20 cellular contexts compared by ENCODE assay signal in genomic region chr9:72695365-72695764, GRCh38.
"Had no signal": no experiment of that assay in that cellular context is flagged by ENCODE, and none has a peak within 500 bp of the region (broad histone marks: within the 10 kb centered on the region; RNA-seq: fewer than 3 reads in every experiment).

No MANE protein-coding gene starts in this region.

- H3K27me3 Mint-ChIP-seq: type B pancreatic cell had no signal

- H3K4me1 ChIP-seq: heart right ventricle, left ventricle myocardium inferior, prostate gland had no signal

- H3K4me3 Mint-ChIP-seq: activated naive CD8-positive, alpha-beta T cell treated with anti-CD3 and anti-CD28 coated beads for 36 hours; activated T-cell treated with anti-CD3 and anti-CD28 coated beads, Interleukin-2, amount 50 U/mL, for 24 hours; mesothelial cell of epicardium; naive thymus-derived CD8-positive, alpha-beta T cell; T-cell; type B pancreatic cell had no signal

- H3K36me3 Mint-ChIP-seq: activated naive CD8-positive, alpha-beta T cell treated with anti-CD3 and anti-CD28 coated beads for 36 hours; mesothelial cell of epicardium; naive thymus-derived CD8-positive, alpha-beta T cell; T-cell; type B pancreatic cell had no signal

- H3K4me1 Mint-ChIP-seq: activated naive CD8-positive, alpha-beta T cell treated with anti-CD3 and anti-CD28 coated beads for 36 hours; naive thymus-derived CD8-positive, alpha-beta T cell; T-cell had no signal

- H3K36me3 ChIP-seq: heart right ventricle, left ventricle myocardium inferior, prostate gland, thoracic aorta had no signal

- ATAC-seq: heart right ventricle; naive thymus-derived CD8-positive, alpha-beta T cell; T-cell had no signal

- H3K4me3 ChIP-seq: coronary artery, heart right ventricle, left ventricle myocardium inferior, prostate gland, thoracic aorta had no signal

- H3K27ac Mint-ChIP-seq: activated naive CD8-positive, alpha-beta T cell treated with anti-CD3 and anti-CD28 coated beads for 36 hours; activated T-cell treated with anti-CD3 and anti-CD28 coated beads, Interleukin-2, amount 50 U/mL, for 24 hours; activated T-helper 2 cell treated with anti-CD3 and anti-CD28 coated beads, Interferon-gamma antibody, Interleukin-2, Interleukin-4, amounts not matched to agents 10 μg/mL and 5 μg/mL and 100 μg/mL, durations not matched to agents 14 hours and 24 hours and 36 hours; mesothelial cell of epicardium; naive thymus-derived CD8-positive, alpha-beta T cell; T-cell; type B pancreatic cell had no signal

- DNase-seq: activated CD8-positive, alpha-beta memory T cell treated with anti-CD3 and anti-CD28 coated beads for 24 hours; activated CD8-positive, alpha-beta memory T cell treated with anti-CD3 and anti-CD28 coated beads, Interleukin-2, amount 50 U/mL, for 4 hours; activated naive CD4-positive, alpha-beta T cell treated with Interleukin-2 at 50 U/mL for 16 hours; activated naive CD8-positive, alpha-beta T cell treated with anti-CD3 and anti-CD28 coated beads for 36 hours; activated T-cell treated with anti-CD3 and anti-CD28 coated beads, Interleukin-2, amount 50 U/mL, for 24 hours; cerebellar nuclear complex; heart right ventricle; kidney glomerular epithelial cell; left ventricle myocardium inferior; naive thymus-derived CD8-positive, alpha-beta T cell; stimulated activated CD4-positive, alpha-beta T cell treated with anti-CD3 and anti-CD28 coated beads, Interleukin-4, amount 100 ng/mL, for 24 hours; stimulated activated naive CD4-positive, alpha-beta T cell treated with Interleukin-2 at 50 U/mL for 16 hours; T-cell had no signal

- H3K9me3 ChIP-seq: prostate gland, thoracic aorta had no signal

- H3K9me3 Mint-ChIP-seq: activated naive CD8-positive, alpha-beta T cell treated with anti-CD3 and anti-CD28 coated beads for 36 hours; activated T-cell treated with anti-CD3 and anti-CD28 coated beads, Interleukin-2, amount 50 U/mL, for 24 hours; activated T-helper 2 cell treated with anti-CD3 and anti-CD28 coated beads, Interferon-gamma antibody, Interleukin-2, Interleukin-4, amounts not matched to agents 10 μg/mL and 5 μg/mL and 100 μg/mL, durations not matched to agents 14 hours and 24 hours and 36 hours; type B pancreatic cell had no signal

- H3K27ac ChIP-seq: coronary artery, epithelial cell of prostate, heart right ventricle, left ventricle myocardium inferior, prostate gland, thoracic aorta had no signal
